Comparison of ENCODE assay signal across 8 cellular contexts in genomic region chr3:127672429-127673190, GRCh38. TPM values are rescaled to one million over a fixed set of nuclear protein-coding genes. Genes with fewer than 3 reads are reported as not detected.
DNase-seq lines count a peak whose midpoint lies in the region; ATAC-seq and TF ChIP-seq lines count a peak whose summit lies in the region.

Gene ABTB1 (plus strand): TSS chr3:127672952. CDS start chr3:127673026, 74 bp downstream.

- peaks cover 2% of the 10 kb centered on the region for H3K36me3 ChIP-seq in kidney epithelial cell (ENCODE audit: control insufficient read depth, insufficient read depth, low read length)

- DNase-seq in SHP77 (lab: John Stamatoyannopoulos, UW) (peak; percentile 57 to 78), SHP77 treated with DMSO at 0.1 percent for 48 hours (lab: John Stamatoyannopoulos, UW) (no peak), NCI-H2227 treated with DMSO at 0.1 percent for 48 hours (lab: John Stamatoyannopoulos, UW) (peak; percentile 19), kidney epithelial cell (ENCODE audit: low read depth) (no peak)
- DNase-seq in central memory CD4-positive, alpha-beta T cell = peak; percentile 78
- peak; percentile 70 to 75 for DNase-seq in stimulated activated CD4-positive, alpha-beta T cell treated with anti-CD3 and anti-CD28 coated beads, Interleukin-1b, Interleukin-23, amount 100 ng/mL, for 1 hour (ENCODE audit: low read depth in 2 of 2)

- ATAC-seq in HG03045 (IDR thresholded peaks at IDR 0.05; ENCODE audit: unreplicated experiment) = peak; percentile 69
- peak; percentile 85 to 86 for ATAC-seq in activated CD4-positive, CD25-positive, alpha-beta regulatory T cell treated with anti-CD3 and anti-CD28 coated beads, Interleukin-2, amount 50 U/mL, for 24 hours

- no peak for TF ChIP-seq CTCF in kidney epithelial cell (IDR thresholded peaks at IDR 0.05; ENCODE audit: insufficient read depth, low read length, poor library complexity, severe bottlenecking)

- H3K4me3 ChIP-seq in kidney epithelial cell (ENCODE audit: low read depth, low read length) = peak within 1 kb of the TSS; percentile 91

- no peaks in the 10 kb centered on the region for H3K27me3 ChIP-seq in kidney epithelial cell (ENCODE audit: control insufficient read depth, insufficient read depth, low read length)

RNA-seq across cellular contexts. Expression of gene ABTB1, which starts in this region (rescaled TPM):
- 14.2 and 16.0 TPM in 2 replicates for total RNA-seq in kidney epithelial cell

Comparison
In these comparisons a context has a peak if more than half of its experiments do, and no peak if none do; other contexts are left out.
1. DNase-seq: peak in SHP77 (2 of 2), NCI-H2227 treated with DMSO at 0.1 percent for 48 hours (single experiment), central memory CD4-positive, alpha-beta T cell (single experiment) and stimulated activated CD4-positive, alpha-beta T cell treated with anti-CD3 and anti-CD28 coated beads, Interleukin-1b, Interleukin-23, amount 100 ng/mL, for 1 hour (2 of 2); none in SHP77 treated with DMSO at 0.1 percent for 48 hours (single experiment) and kidney epithelial cell (single experiment).